Comparison of ENCODE assay signal across 8 cellular contexts in the genomic region with DNA sequence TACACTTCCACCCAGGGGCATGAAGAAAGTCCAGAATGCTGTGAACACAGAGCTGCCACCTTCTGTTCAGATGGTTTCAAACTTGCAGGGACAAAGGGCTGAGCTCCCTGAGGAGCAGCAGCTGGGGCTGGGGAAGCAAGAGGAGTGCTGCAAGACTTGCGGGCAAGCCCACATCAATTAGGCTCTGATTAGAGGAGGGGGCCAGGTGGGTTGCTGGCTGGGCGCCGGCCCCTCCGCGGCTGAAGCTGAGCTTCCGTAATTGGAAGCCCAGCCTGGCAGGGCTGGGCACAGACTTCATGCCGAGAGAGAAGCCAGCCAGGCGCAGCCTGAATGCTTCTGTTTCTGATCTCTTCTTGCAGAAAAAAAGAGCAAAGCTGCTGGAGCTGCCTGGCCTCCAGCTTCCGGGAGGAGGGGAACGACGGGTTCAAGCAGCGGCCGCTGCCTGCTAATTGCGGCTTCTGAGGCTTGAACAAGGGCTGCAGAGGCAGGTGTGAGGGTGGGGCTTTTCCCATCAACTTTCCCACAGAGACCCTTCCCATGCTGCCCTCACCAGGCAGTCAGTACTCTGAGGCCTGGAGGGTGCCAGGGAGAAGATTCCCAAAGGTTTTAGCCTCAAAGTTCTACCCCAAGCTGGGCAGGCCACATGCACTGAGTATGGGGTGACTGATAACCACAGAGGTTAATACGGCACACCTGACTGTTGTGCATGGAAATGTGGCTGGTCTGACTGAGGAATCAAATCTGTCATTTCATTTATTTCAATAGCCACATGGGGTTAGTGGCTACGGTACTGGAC.
DNase-seq lines count a peak whose midpoint lies in the region; ATAC-seq and TF ChIP-seq lines count a peak whose summit lies in the region.

No MANE protein-coding gene starts in this region.

- peaks cover 0 to 2% (median 0%) of the 10 kb centered on the region in 7 donors for H3K9me3 Mint-ChIP-seq in CD14-positive monocyte
- no peaks in the 10 kb centered on the region for H3K9me3 Mint-ChIP-seq in activated T-helper 17 cell treated with anti-CD3 and anti-CD28 coated beads, Interleukin-2, amount 50 U/mL, for 72 hours
- no peaks in the 10 kb centered on the region for H3K9me3 Mint-ChIP-seq in memory B cell
- no peaks in the 10 kb centered on the region for H3K9me3 Mint-ChIP-seq in stimulated activated effector memory CD8-positive, alpha-beta T cell treated with anti-CD3 and anti-CD28 coated beads, Interleukin-12 subunit alpha, Interleukin-12 subunit beta, amount 100 ng/mL, for 72 hours
- H3K9me3 Mint-ChIP-seq in activated CD8-positive, alpha-beta T cell treated with anti-CD3 and anti-CD28 coated beads, Interleukin-2, amount 10 ng/mL, durations not matched to agents 7 days and 5 days (ENCODE audit: insufficient read depth): no peaks in the 10 kb centered on the region

- H3K27ac Mint-ChIP-seq in CD14-positive monocyte (peak overlapping the region in 2 of 7 donors; percentile 32 to 60), memory B cell (no peak overlapping the region)
- H3K27ac Mint-ChIP-seq in activated T-helper 17 cell treated with anti-CD3 and anti-CD28 coated beads, Interleukin-2, amount 50 U/mL, for 72 hours: no peak overlapping the region
- no peak overlapping the region for H3K27ac Mint-ChIP-seq in stimulated activated effector memory CD8-positive, alpha-beta T cell treated with anti-CD3 and anti-CD28 coated beads, Interleukin-12 subunit alpha, Interleukin-12 subunit beta, amount 100 ng/mL, for 72 hours
- no peak overlapping the region for H3K27ac Mint-ChIP-seq in activated CD8-positive, alpha-beta T cell treated with anti-CD3 and anti-CD28 coated beads, Interleukin-2, amount 10 ng/mL, durations not matched to agents 7 days and 5 days

- H3K4me1 Mint-ChIP-seq in CD14-positive monocyte (peaks cover 15% of the 10 kb centered on the region), memory B cell (peaks cover 8% of the 10 kb centered on the region)
- H3K4me1 Mint-ChIP-seq in activated T-helper 17 cell treated with anti-CD3 and anti-CD28 coated beads, Interleukin-2, amount 50 U/mL, for 72 hours: no peaks in the 10 kb centered on the region
- H3K4me1 Mint-ChIP-seq in stimulated activated effector memory CD8-positive, alpha-beta T cell treated with anti-CD3 and anti-CD28 coated beads, Interleukin-12 subunit alpha, Interleukin-12 subunit beta, amount 100 ng/mL, for 72 hours: peaks cover 7% of the 10 kb centered on the region
- peaks cover 7% of the 10 kb centered on the region for H3K4me1 Mint-ChIP-seq in activated CD8-positive, alpha-beta T cell treated with anti-CD3 and anti-CD28 coated beads, Interleukin-2, amount 10 ng/mL, durations not matched to agents 7 days and 5 days (ENCODE audit: low read depth)

- peak; percentile 16 for ATAC-seq in activated T-helper 17 cell treated with anti-CD3 and anti-CD28 coated beads, Interleukin-2, amount 50 U/mL, for 72 hours (replicated peaks)
- ATAC-seq in memory B cell (ENCODE audit: low read depth) (peak; percentile 57), HG03571 (IDR thresholded peaks at IDR 0.05; ENCODE audit: unreplicated experiment) (no peak)
- no peak for ATAC-seq in stimulated activated effector memory CD8-positive, alpha-beta T cell treated with anti-CD3 and anti-CD28 coated beads, Interleukin-12 subunit alpha, Interleukin-12 subunit beta, amount 100 ng/mL, for 72 hours
- ATAC-seq in activated CD8-positive, alpha-beta T cell treated with anti-CD3 and anti-CD28 coated beads, Interleukin-2, amount 10 ng/mL, durations not matched to agents 7 days and 5 days: no peak

- TF ChIP-seq CTCF in CD14-positive monocyte (IDR thresholded peaks at IDR 0.05): no peak

- CTCF ChIA-PET in activated CD8-positive, alpha-beta T cell treated with anti-CD3 and anti-CD28 coated beads, Interleukin-2, amount 10 ng/mL, durations not matched to agents 7 days and 5 days (lab: Charles Lee): no interaction called here

- intact Hi-C loops in CD14-positive monocyte (cut with micrococcal nuclease): no loop called here

- peaks cover 6 to 17% (median 14%) of the 10 kb centered on the region in 3 donors for H3K27me3 Mint-ChIP-seq in CD14-positive monocyte (ENCODE audit: low read depth in 3 of 3)
- H3K27me3 Mint-ChIP-seq in activated T-helper 17 cell treated with anti-CD3 and anti-CD28 coated beads, Interleukin-2, amount 50 U/mL, for 72 hours: peaks cover 23% of the 10 kb centered on the region
- H3K27me3 Mint-ChIP-seq in memory B cell: peaks cover 14% of the 10 kb centered on the region
- peaks cover 17% of the 10 kb centered on the region for H3K27me3 Mint-ChIP-seq in activated CD8-positive, alpha-beta T cell treated with anti-CD3 and anti-CD28 coated beads, Interleukin-2, amount 10 ng/mL, durations not matched to agents 7 days and 5 days (ENCODE audit: low read depth)

- POLR2A ChIA-PET in activated CD8-positive, alpha-beta T cell treated with anti-CD3 and anti-CD28 coated beads, Interleukin-2, amount 10 ng/mL, durations not matched to agents 7 days and 5 days (lab: Charles Lee): no interaction called here

- peak overlapping the region; percentile 50 to 80 for H3K4me3 Mint-ChIP-seq in CD14-positive monocyte
- no peak overlapping the region for H3K4me3 Mint-ChIP-seq in activated T-helper 17 cell treated with anti-CD3 and anti-CD28 coated beads, Interleukin-2, amount 50 U/mL, for 72 hours
- H3K4me3 Mint-ChIP-seq in memory B cell: peak overlapping the region; percentile 65
- H3K4me3 Mint-ChIP-seq in stimulated activated effector memory CD8-positive, alpha-beta T cell treated with anti-CD3 and anti-CD28 coated beads, Interleukin-12 subunit alpha, Interleukin-12 subunit beta, amount 100 ng/mL, for 72 hours: no peak overlapping the region
- no peak overlapping the region for H3K4me3 Mint-ChIP-seq in activated CD8-positive, alpha-beta T cell treated with anti-CD3 and anti-CD28 coated beads, Interleukin-2, amount 10 ng/mL, durations not matched to agents 7 days and 5 days

- H3K36me3 Mint-ChIP-seq in CD14-positive monocyte (no peaks in the 10 kb centered on the region), memory B cell (no peaks in the 10 kb centered on the region)
- H3K36me3 Mint-ChIP-seq in activated T-helper 17 cell treated with anti-CD3 and anti-CD28 coated beads, Interleukin-2, amount 50 U/mL, for 72 hours (ENCODE audit: low read depth): no peaks in the 10 kb centered on the region
- no peaks in the 10 kb centered on the region for H3K36me3 Mint-ChIP-seq in stimulated activated effector memory CD8-positive, alpha-beta T cell treated with anti-CD3 and anti-CD28 coated beads, Interleukin-12 subunit alpha, Interleukin-12 subunit beta, amount 100 ng/mL, for 72 hours
- no peaks in the 10 kb centered on the region for H3K36me3 Mint-ChIP-seq in activated CD8-positive, alpha-beta T cell treated with anti-CD3 and anti-CD28 coated beads, Interleukin-2, amount 10 ng/mL, durations not matched to agents 7 days and 5 days (ENCODE audit: low read depth)

- DNase-seq in CD14-positive monocyte (ENCODE audit: low spot score): no peak
- peak; percentile 64 to 96 (median 87) for DNase-seq in NCI-H1417 (lab: John Stamatoyannopoulos, UW)
- no peak for DNase-seq in memory B cell (ENCODE audit: low spot score in 2 of 2)
- no peak for DNase-seq in HCEC 1CT
- DNase-seq in stimulated activated effector memory CD8-positive, alpha-beta T cell treated with anti-CD3 and anti-CD28 coated beads, Interleukin-12 subunit alpha, Interleukin-12 subunit beta, amount 100 ng/mL, for 72 hours (ENCODE audit: low spot score in 2 of 2): no peak
- no peak for DNase-seq in activated CD8-positive, alpha-beta T cell treated with anti-CD3 and anti-CD28 coated beads, Interleukin-2, amount 10 ng/mL, durations not matched to agents 7 days and 5 days

Comparison
In these comparisons a context has a peak if more than half of its experiments do, and no peak if none do; other contexts are left out.
1. DNase-seq: peak in NCI-H1417 (3 of 3); none in CD14-positive monocyte (single experiment), memory B cell (0 of 2), HCEC 1CT (single experiment), stimulated activated effector memory CD8-positive, alpha-beta T cell treated with anti-CD3 and anti-CD28 coated beads, Interleukin-12 subunit alpha, Interleukin-12 subunit beta, amount 100 ng/mL, for 72 hours (0 of 2) and activated CD8-positive, alpha-beta T cell treated with anti-CD3 and anti-CD28 coated beads, Interleukin-2, amount 10 ng/mL, durations not matched to agents 7 days and 5 days (single experiment).
2. H3K4me3 Mint-ChIP-seq: peak in CD14-positive monocyte (2 of 2) and memory B cell (single experiment); none in activated T-helper 17 cell treated with anti-CD3 and anti-CD28 coated beads, Interleukin-2, amount 50 U/mL, for 72 hours (single experiment), stimulated activated effector memory CD8-positive, alpha-beta T cell treated with anti-CD3 and anti-CD28 coated beads, Interleukin-12 subunit alpha, Interleukin-12 subunit beta, amount 100 ng/mL, for 72 hours (single experiment) and activated CD8-positive, alpha-beta T cell treated with anti-CD3 and anti-CD28 coated beads, Interleukin-2, amount 10 ng/mL, durations not matched to agents 7 days and 5 days (single experiment).
3. ATAC-seq: peak in activated T-helper 17 cell treated with anti-CD3 and anti-CD28 coated beads, Interleukin-2, amount 50 U/mL, for 72 hours (single experiment) and memory B cell (single experiment); none in stimulated activated effector memory CD8-positive, alpha-beta T cell treated with anti-CD3 and anti-CD28 coated beads, Interleukin-12 subunit alpha, Interleukin-12 subunit beta, amount 100 ng/mL, for 72 hours (single experiment), HG03571 (single experiment) and activated CD8-positive, alpha-beta T cell treated with anti-CD3 and anti-CD28 coated beads, Interleukin-2, amount 10 ng/mL, durations not matched to agents 7 days and 5 days (single experiment).